Comparison of ENCODE assay signal across 8 cellular contexts in the genomic region with DNA sequence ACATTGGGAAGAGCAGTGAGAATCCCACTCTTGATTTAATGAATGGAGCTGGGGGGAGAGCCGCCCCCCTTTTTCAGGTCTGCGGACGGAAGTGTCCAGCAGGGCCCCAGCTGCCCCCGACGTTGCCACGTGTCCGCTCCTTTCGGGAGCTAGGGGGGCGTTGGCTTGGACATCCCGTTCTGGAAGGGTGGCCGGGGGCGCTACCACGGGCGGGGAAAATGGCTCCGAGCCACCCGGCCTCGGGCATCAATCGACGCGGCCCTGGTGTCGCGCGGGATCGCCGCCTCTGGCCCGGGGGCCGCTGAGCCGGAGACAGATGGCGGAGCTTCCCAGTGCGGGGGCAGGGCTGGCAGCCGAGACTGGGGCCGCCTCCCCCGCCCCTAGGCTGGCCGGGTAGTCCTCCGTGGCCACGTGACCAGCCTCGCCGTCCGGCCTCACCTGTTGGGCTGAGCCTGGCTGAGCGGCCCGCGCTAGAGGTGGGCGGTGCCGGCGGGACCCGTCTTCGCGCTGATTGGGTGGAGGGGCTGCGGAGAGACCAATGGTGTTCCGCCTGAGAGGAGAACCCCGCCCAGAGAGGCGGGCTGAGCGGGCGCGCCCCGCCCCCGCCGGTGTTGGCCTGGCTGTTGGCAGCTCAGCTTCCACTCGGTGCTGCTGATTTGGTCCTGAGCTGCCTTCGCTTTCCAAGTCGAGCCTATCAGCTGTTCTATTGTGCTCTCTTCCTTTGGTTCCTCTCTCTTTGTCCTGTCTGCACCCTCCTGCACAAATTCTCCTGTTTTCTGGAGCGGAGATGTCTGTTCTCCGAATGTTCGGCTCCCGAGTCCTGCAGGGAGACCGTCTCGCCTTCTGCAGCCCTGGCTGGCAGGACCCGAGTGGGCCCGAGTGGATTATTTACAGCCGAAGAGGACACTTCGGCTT. TPM values are rescaled to one million over a fixed set of nuclear protein-coding genes. Genes with fewer than 3 reads are reported as not detected.
A peak's percentile ranks its signal among the peaks of the same experiment; 100 is the strongest.
DNase-seq lines count a peak whose midpoint lies in the region; ATAC-seq, FAIRE-seq and TF ChIP-seq lines count a peak whose summit lies in the region.

No MANE protein-coding gene starts in this region.

- RAD21 ChIA-PET in GM12878 (lab: Charles Lee; ENCODE audit: unreplicated experiment): no interaction called here

- DNase-seq in T-helper 9 cell (peak; percentile 90), GM12878 (ENCODE audit: low read depth, low spot score) (no peak), hippocampal formation (lab: John Stamatoyannopoulos, UW) (peak; percentile 44 to 49), putamen (ENCODE audit: low spot score) (peak; percentile 49), upper lobe of right lung (peak; percentile 93), GM19239 (ENCODE audit: insufficient read length, low spot score) (no peak)

- peaks cover 65% of the 10 kb centered on the region for H3K4me1 ChIP-seq in HUES64 (ENCODE audit: insufficient read depth, low read length)
- no peaks in the 10 kb centered on the region for H3K4me1 ChIP-seq in GM12878 (ENCODE audit: control insufficient read depth, insufficient read depth, low read length)
- H3K4me1 ChIP-seq in upper lobe of right lung: peaks cover 7% of the 10 kb centered on the region

- no TSS peak for BruUV-seq in GM12878 (replicated peaks; lab: Mats Ljungman, UMichigan)

- peak; percentile 98 for ATAC-seq in GM18868 (IDR thresholded peaks at IDR 0.05; ENCODE audit: unreplicated experiment)
- ATAC-seq in GM12878: no peak
- peak; percentile 99 for ATAC-seq in upper lobe of right lung

- intact Hi-C loops in GM12878 (cut with micrococcal nuclease; ENCODE audit: unreplicated experiment): no loop called here
- intact Hi-C loops in upper lobe of right lung (cut with DNase I): no loop called here

- H3K27me3 ChIP-seq in HUES64 (ENCODE audit: insufficient read depth, low read length) (peaks cover 23% of the 10 kb centered on the region), GM12878 (replicated peaks in 1 of 2; ENCODE audit: control insufficient read depth in 2 of 2, insufficient read depth in 2 of 2, low read length in 1 of 2) (0 out of 4 replicates have a peak, but pooled peaks cover 0 to 2% of the 10 kb centered on the region in 2 experiments), upper lobe of right lung (peaks cover 48% of the 10 kb centered on the region)

- peak overlapping the region; percentile 73 for H3K27ac ChIP-seq in HUES64 (ENCODE audit: low read depth, low read length)
- no peak overlapping the region for H3K27ac ChIP-seq in GM12878 (ENCODE audit: control insufficient read depth, insufficient read depth)
- no peak overlapping the region for H3K27ac ChIP-seq in upper lobe of right lung

- H3K4me3 ChIP-seq in HUES64 (ENCODE audit: low read length) (peak overlapping the region; percentile 72), GM12878 (no peak overlapping the region), upper lobe of right lung (peak overlapping the region; percentile 48)

- no peak overlapping the region; the same call in 1 of the 2 replicates for H3K4me2 ChIP-seq in GM12878 (ENCODE audit: control insufficient read depth, insufficient read depth)

- WGBS in HUES64: 8% methylated on average over 71 of the region's 71 CpGs
- 54% methylated on average over 71 of the region's 71 CpGs for WGBS in GM12878 (ENCODE audit: insufficient coverage, insufficient replicate concordance, low lambda C conversion rate, missing lambda C conversion rate)

- TF ChIP-seq POLR2A in GM12878 (IDR thresholded peaks at IDR 0.05; ENCODE audit: low read depth, low read length): no peak

- no peak for TF ChIP-seq RAD21 in GM12878 (IDR thresholded peaks at IDR 0.05; ENCODE audit: insufficient read depth, low read depth, low read length)

- no peaks in the 10 kb centered on the region for H4K20me1 ChIP-seq in GM12878 (ENCODE audit: control insufficient read depth, insufficient read depth)

- POLR2A ChIA-PET in GM12878 (lab: Charles Lee): no interaction called here

- H3K36me3 ChIP-seq in HUES64 (ENCODE audit: insufficient read depth, low read length): no peaks in the 10 kb centered on the region
- H3K36me3 ChIP-seq in GM12878 (ENCODE audit: control insufficient read depth in 2 of 2, insufficient read depth in 2 of 2, low read length in 1 of 2): no peaks in the 10 kb centered on the region
- H3K36me3 ChIP-seq in upper lobe of right lung: no peaks in the 10 kb centered on the region

- SMC1A ChIA-PET in GM12878 (lab: Charles Lee; ENCODE audit: uncharacterized antibody, unreplicated experiment): no interaction called here

- TF ChIP-seq EP300 in GM12878 (IDR thresholded peaks at IDR 0.05; ENCODE audit: borderline replicate concordance in 1 of 2, control insufficient read depth in 1 of 2, low read depth in 2 of 2, low read length in 2 of 2): no peak

- TF ChIP-seq CTCF in GM12878 (IDR thresholded peaks at IDR 0.05 in 2 of 3, conservative IDR thresholded peaks at IDR 0.05 in 1 of 3; ENCODE audit: control insufficient read depth in 2 of 3, extremely low read depth in 1 of 3, insufficient read depth in 1 of 3, low read depth in 3 of 3, low read length in 3 of 3) (no peak), upper lobe of right lung (IDR thresholded peaks at IDR 0.05) (no peak)

- H2AFZ ChIP-seq in GM12878 (ENCODE audit: control insufficient read depth, low read depth, low read length): no peak overlapping the region

- CTCF ChIA-PET in GM12878 (lab: Yijun Ruan, JAX): no interaction called here

- H3K9ac ChIP-seq in HUES64 (ENCODE audit: low read depth, low read length) (peak overlapping the region; percentile 79), GM12878 (ENCODE audit: control insufficient read depth, insufficient read depth, low read length) (no peak overlapping the region)

- in situ Hi-C loops in GM12878 (cut with MboI): no loop called here

- H3K9me3 ChIP-seq in HUES64 (ENCODE audit: insufficient read depth, low read depth, low read length) (no peaks in the 10 kb centered on the region), GM12878 (replicated peaks; ENCODE audit: control insufficient read depth, insufficient read depth, low read length) (no peaks in the 10 kb centered on the region; the same call in 2 of the 3 replicates), upper lobe of right lung (no peaks in the 10 kb centered on the region)

- no peak for FAIRE-seq in GM12878 (lab: Jason Lieb, UNC)
- FAIRE-seq in GM19239 (lab: Jason Lieb, UNC): no peak

- no peaks in the 10 kb centered on the region for H3K79me2 ChIP-seq in GM12878 (ENCODE audit: control insufficient read depth, insufficient read depth, low read length)

TF ChIP-seq in GM12878, 131 proteins besides CTCF, POLR2A, EP300 and RAD21:
- TF ChIP-seq ZBED1 (IDR thresholded peaks at IDR 0.05; ENCODE audit: borderline replicate concordance) (no peak), FOXM1 (IDR thresholded peaks at IDR 0.05; ENCODE audit: low read depth, low read length) (no peak), JUND (IDR thresholded peaks at IDR 0.05; ENCODE audit: low read depth, low read length) (no peak), ETV6 (conservative IDR thresholded peaks at IDR 0.05 in 1 of 2, IDR thresholded peaks at IDR 0.05 in 1 of 2; ENCODE audit: borderline replicate concordance in 1 of 2, low read depth in 1 of 2) (no peak), USF1 (IDR thresholded peaks at IDR 0.05; ENCODE audit: borderline replicate concordance, extremely low read length, insufficient read depth, low read depth, low read length) (peak; percentile 41), POLR2AphosphoS2 (IDR thresholded peaks at IDR 0.05; ENCODE audit: low read depth, low read length) (no peak), NFIC (IDR thresholded peaks at IDR 0.05; ENCODE audit: low read depth, low read length) (no peak)

RNA-seq across cellular contexts. Expression of gene HS3ST3B1, which starts 8.3 kb away (rescaled TPM):
- polyA plus RNA-seq in HUES64 (2013, experiment 1 of 2): 5.8 TPM
- polyA plus RNA-seq in HUES64 (2013, experiment 2 of 2): 5.2 TPM
- not detected in 2 replicates for total RNA-seq in GM12878 (2013; cell fraction: nucleolus; rRNA removed)
- total RNA-seq in GM12878 (2014; rRNA removed) (0.06 and 0.11 TPM in 2 replicates), GM12878 (2014; rRNA removed; fragmentation: Illumina TruSeq; extraction: Trizol) (0.04 and 0.05 TPM in 2 replicates), GM12878 (2021) (0.11 and 0.13 TPM in 2 replicates), upper lobe of right lung (2.7 TPM)
- 0.09 TPM for polyA plus RNA-seq in GM12878 (2011; ENCODE audit: low read depth)
- polyA plus RNA-seq in GM12878 (2011; rRNA removed) (0.03 TPM in 1 of 2 replicates, not detected in the other), GM12878 (2014; fragmentation: Illumina TruSeq; extraction: Trizol) (0.03 TPM in 1 of 2 replicates, not detected in the other), GM12878 (2014; fragmentation: Nextera tagmentation; extraction: Ambion mirVana) (under 1 TPM in 1 of 2 experiments, not detected in 1; 0.04 TPM), GM12878 (2014; rRNA removed) (0.14 TPM in 1 of 2 replicates, not detected in the other), GM12878 (2016; fragmentation: Nextera tagmentation; extraction: Ambion mirVana) (under 1 TPM in 1 of 2 experiments, not detected in 1; 0.08 TPM)
- not detected in 2 replicates for polyA plus RNA-seq in GM12878 (2011; cell fraction: cytosol; rRNA removed)
- polyA plus RNA-seq in GM12878 (2011; cell fraction: nucleus; rRNA removed): 0.07 TPM in 1 of 2 replicates, not detected in the other
- 0.14 and 0.16 TPM in 2 replicates for polyA plus RNA-seq in GM12878 (2012)
- not detected in 2 replicates for polyA minus RNA-seq in GM12878 (2011; rRNA and poly(A)+ RNA removed)
- not detected in 2 replicates for polyA minus RNA-seq in GM12878 (2011; cell fraction: cytosol; rRNA and poly(A)+ RNA removed)
- 0.10 TPM in 1 of 2 replicates, not detected in the other for polyA minus RNA-seq in GM12878 (2011; cell fraction: nucleus; rRNA and poly(A)+ RNA removed)

Comparison
In these comparisons a context has a peak if more than half of its experiments do, and no peak if none do; other contexts are left out.
1. DNase-seq: peak in T-helper 9 cell (single experiment), hippocampal formation (2 of 2), putamen (single experiment) and upper lobe of right lung (single experiment); none in GM12878 (single experiment) and GM19239 (single experiment).